Comparison of ENCODE assay signal across 5 cellular contexts in the genomic region with DNA sequence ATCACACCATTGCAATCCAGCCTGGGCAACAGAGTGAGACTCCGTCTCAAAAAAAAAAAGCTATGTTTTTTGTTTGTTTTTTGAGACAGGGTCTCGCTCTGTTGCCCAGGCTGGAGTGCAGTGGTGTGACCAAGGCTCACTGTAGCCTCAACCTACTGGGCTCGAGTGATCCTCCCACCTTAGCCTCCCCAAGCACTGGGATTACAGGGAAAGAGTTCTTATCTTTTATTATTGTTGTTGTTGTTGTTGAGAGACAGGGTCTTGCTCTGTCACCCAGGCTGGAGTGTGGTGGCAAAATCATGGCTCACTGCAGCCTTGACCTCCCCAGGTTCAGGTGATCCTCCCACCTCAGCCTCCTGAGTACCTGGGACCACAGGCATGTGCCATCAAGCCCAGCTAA. TPM values are rescaled to one million over a fixed set of nuclear protein-coding genes. Genes with fewer than 3 reads are reported as not detected.
"Had no signal": no experiment of that assay in that cellular context is flagged by ENCODE, and none has a peak within 500 bp of the region (broad histone marks: within the 10 kb centered on the region; RNA-seq: fewer than 3 reads in every experiment).

No MANE protein-coding gene starts in this region.

RNA-seq across cellular contexts. Expression of a gene that starts 10.5 kb away (rescaled TPM):
- total RNA-seq: GM23248, H4, HT-29, IMR-90 had no signal

RNA-seq across cellular contexts. Expression of a gene that starts 16.3 kb away (rescaled TPM):
- total RNA-seq: GM23248, H4, H7, HT-29, IMR-90 had no signal
- polyA plus RNA-seq: GM23248, IMR-90 had no signal

RNA-seq across cellular contexts. Expression of a gene that starts 35.1 kb away (rescaled TPM):
- total RNA-seq: GM23248, HT-29, IMR-90 had no signal
- polyA plus RNA-seq: GM23248, IMR-90 had no signal
